18 cellular contexts compared by ENCODE assay signal in genomic region chr12:103824845-103825244, GRCh38. TPM values are rescaled to one million over a fixed set of nuclear protein-coding genes. Genes with fewer than 3 reads are reported as not detected.
DNase-seq lines count a peak whose midpoint lies in the region; ATAC-seq and TF ChIP-seq lines count a peak whose summit lies in the region.
"Had no signal": no experiment of that assay in that cellular context is flagged by ENCODE, and none has a peak within 500 bp of the region (broad histone marks: within the 10 kb centered on the region; RNA-seq: fewer than 3 reads in every experiment).

No MANE protein-coding gene starts in this region.

- H4K20me1 ChIP-seq in GM23248 (ENCODE audit: insufficient read depth) = no peaks in the 10 kb centered on the region
- 0 out of 2 replicates have a peak, but pooled peaks cover 18% of the 10 kb centered on the region for H4K20me1 ChIP-seq in PC-3 (ENCODE audit: low read length)

- H3K27me3 ChIP-seq in GM23248 (replicated peaks; ENCODE audit: insufficient read depth) (no peaks in the 10 kb centered on the region), PC-3 (ENCODE audit: low read length) (no peaks in the 10 kb centered on the region)

- H3K79me2 ChIP-seq in GM23248 (ENCODE audit: insufficient read depth) (peaks cover 79% of the 10 kb centered on the region), PC-3 (ENCODE audit: low read length) (peaks cover 97% of the 10 kb centered on the region)

- H3K4me1 ChIP-seq in GM23248 (ENCODE audit: insufficient read depth) = peaks cover 19% of the 10 kb centered on the region
- H3K4me1 ChIP-seq in PC-3 (ENCODE audit: insufficient read depth, low read length) = peaks cover 38% of the 10 kb centered on the region

- H3K9ac ChIP-seq in GM23248 (no peak overlapping the region), PC-3 (ENCODE audit: low read length) (no peak overlapping the region)
- H3K9ac ChIP-seq: KMS-11 had no signal

- H3K4me2 ChIP-seq in GM23248 (ENCODE audit: unreplicated experiment) = no peak overlapping the region
- 0 out of 2 replicates have a peak overlapping the region, but pooled peaks have one; percentile 5 for H3K4me2 ChIP-seq in PC-3 (ENCODE audit: low read length)
- H3K4me2 ChIP-seq: KMS-11 had no signal

- no peak for TF ChIP-seq CTCF in PC-3 (conservative IDR thresholded peaks at IDR 0.05; ENCODE audit: low read depth, low read length)
- TF ChIP-seq CTCF in fibroblast of mammary gland (conservative IDR thresholded peaks at IDR 0.05; ENCODE audit: control insufficient read depth, insufficient read depth, low read depth, low read length) = no peak
- no peak for TF ChIP-seq CTCF in omental fat pad (IDR thresholded peaks at IDR 0.05)
- TF ChIP-seq CTCF in endothelial cell (IDR thresholded peaks at IDR 0.05; ENCODE audit: unreplicated experiment) = no peak

- peak; percentile 29 for DNase-seq in GM23248
- no peak for DNase-seq in PC-3
- DNase-seq in fibroblast of mammary gland (ENCODE audit: low read depth) = peak; percentile 56
- DNase-seq in omental fat pad (ENCODE audit: low spot score) = no peak
- no peak for DNase-seq in activated T-helper 1 cell treated with anti-CD3 and anti-CD28 coated beads, Interleukin-12 subunit alpha, Interleukin-12 subunit beta, Interleukin-2, Interleukin-4 antibody, amounts not matched to agents 30 ng/mL and 10 ng/mL and 1 ng/mL, durations not matched to agents 14 hours and 24 hours and 36 hours (ENCODE audit: low spot score)
- no peak for DNase-seq in endothelial cell (ENCODE audit: low spot score)
- DNase-seq in stimulated activated CD4-positive, alpha-beta T cell treated with anti-CD3 and anti-CD28 coated beads, Interleukin-2, amount 100 ng/mL, for 48 hours = no peak
- DNase-seq: EL; NCI-H1092 treated with DMSO at 0.1 percent for 48 hours; NCI-H1694 treated with DMSO at 0.1 percent for 48 hours; NCI-H526 treated with DMSO at 0.1 percent for 48 hours; NK-92 treated with Interleukin-12 subunit alpha and Interleukin-12 subunit beta, amount 100 ng/mL, for 24 hours had no signal

- H3K4me3 ChIP-seq in GM23248 = no peak overlapping the region
- no peak overlapping the region for H3K4me3 ChIP-seq in PC-3 (ENCODE audit: low read length)
- H3K4me3 ChIP-seq in fibroblast of mammary gland (ENCODE audit: control insufficient read depth, low read depth, low read length) = no peak overlapping the region
- H3K4me3 ChIP-seq: HAP-1 had no signal

- no peak overlapping the region for H3K27ac ChIP-seq in GM23248
- 0 out of 2 replicates have a peak overlapping the region, but pooled peaks have one; percentile 10 for H3K27ac ChIP-seq in PC-3 (ENCODE audit: low read length)
- H3K27ac ChIP-seq: C4-2B, KMS-11, RWPE1 had no signal

- peaks cover 2% of the 10 kb centered on the region for H3K36me3 Mint-ChIP-seq in activated T-helper 1 cell treated with anti-CD3 and anti-CD28 coated beads, Interleukin-12 subunit alpha, Interleukin-12 subunit beta, Interleukin-2, Interleukin-4 antibody, amounts not matched to agents 30 ng/mL and 10 ng/mL and 1 ng/mL, durations not matched to agents 14 hours and 24 hours and 36 hours (ENCODE audit: low read depth)
- H3K36me3 Mint-ChIP-seq in endothelial cell (ENCODE audit: low read depth, unreplicated experiment) = no peaks in the 10 kb centered on the region

- H3K9me3 Mint-ChIP-seq in activated T-helper 1 cell treated with anti-CD3 and anti-CD28 coated beads, Interleukin-12 subunit alpha, Interleukin-12 subunit beta, Interleukin-2, Interleukin-4 antibody, amounts not matched to agents 30 ng/mL and 10 ng/mL and 1 ng/mL, durations not matched to agents 14 hours and 24 hours and 36 hours = peaks cover 7% of the 10 kb centered on the region
- no peaks in the 10 kb centered on the region for H3K9me3 Mint-ChIP-seq in endothelial cell (ENCODE audit: unreplicated experiment)

- intact Hi-C loops in PC-3 (cut with micrococcal nuclease) = loop anchor here (5.0 kb wide), 1 partner anchor 42 kb away; no protein-coding TSS in a partner anchor
- intact Hi-C loops in activated T-helper 1 cell treated with anti-CD3 and anti-CD28 coated beads, Interleukin-12 subunit alpha, Interleukin-12 subunit beta, Interleukin-2, Interleukin-4 antibody, amounts not matched to agents 30 ng/mL and 10 ng/mL and 1 ng/mL, durations not matched to agents 14 hours and 24 hours and 36 hours (cut with micrococcal nuclease) = no loop called here

- WGBS in GM23248 (ENCODE audit: low coverage in 1 of 2, low lambda C conversion rate in 2 of 2, missing lambda C conversion rate in 2 of 2), 2 experiments = 61 to 71% methylated on average over 3 of the region's 3 CpGs

- POLR2A ChIA-PET in PC-3 (lab: Charles Lee; ENCODE audit: unreplicated experiment) = no interaction called here

- H3K9me3 ChIP-seq in GM23248 (ENCODE audit: low read depth) (no peaks in the 10 kb centered on the region), PC-3 (ENCODE audit: low read length) (no peaks in the 10 kb centered on the region)
- H3K9me3 ChIP-seq: HAP-1 had no signal

- no peak overlapping the region for H3K27ac Mint-ChIP-seq in activated T-helper 1 cell treated with anti-CD3 and anti-CD28 coated beads, Interleukin-12 subunit alpha, Interleukin-12 subunit beta, Interleukin-2, Interleukin-4 antibody, amounts not matched to agents 30 ng/mL and 10 ng/mL and 1 ng/mL, durations not matched to agents 14 hours and 24 hours and 36 hours
- H3K27ac Mint-ChIP-seq in endothelial cell (ENCODE audit: unreplicated experiment) = no peak overlapping the region

- CTCF ChIA-PET in PC-3 (lab: Charles Lee) = no interaction called here

- peaks cover 14% of the 10 kb centered on the region for H3F3A ChIP-seq in GM23248 (ENCODE audit: insufficient read depth)
- H3F3A ChIP-seq in PC-3 (ENCODE audit: low read length, unreplicated experiment) = no peaks in the 10 kb centered on the region

- H3K36me3 ChIP-seq in GM23248 (ENCODE audit: low read depth) (no peaks in the 10 kb centered on the region), PC-3 (ENCODE audit: low read depth, low read length) (peaks cover 9% of the 10 kb centered on the region; the same call in 1 of the 2 replicates)
- H3K36me3 ChIP-seq: HAP-1 had no signal

- no peak overlapping the region for H3K4me3 Mint-ChIP-seq in activated T-helper 1 cell treated with anti-CD3 and anti-CD28 coated beads, Interleukin-12 subunit alpha, Interleukin-12 subunit beta, Interleukin-2, Interleukin-4 antibody, amounts not matched to agents 30 ng/mL and 10 ng/mL and 1 ng/mL, durations not matched to agents 14 hours and 24 hours and 36 hours
- H3K4me3 Mint-ChIP-seq in endothelial cell (ENCODE audit: unreplicated experiment) = no peak overlapping the region

- peaks cover 2% of the 10 kb centered on the region for H3K27me3 Mint-ChIP-seq in activated T-helper 1 cell treated with anti-CD3 and anti-CD28 coated beads, Interleukin-12 subunit alpha, Interleukin-12 subunit beta, Interleukin-2, Interleukin-4 antibody, amounts not matched to agents 30 ng/mL and 10 ng/mL and 1 ng/mL, durations not matched to agents 14 hours and 24 hours and 36 hours (ENCODE audit: insufficient read depth)
- H3K27me3 Mint-ChIP-seq in endothelial cell (ENCODE audit: unreplicated experiment) = no peaks in the 10 kb centered on the region

- H2AFZ ChIP-seq in GM23248 (no peak overlapping the region), PC-3 (ENCODE audit: low read length) (no peak overlapping the region)

- no TSS peak for BruUV-seq in PC-3 (replicated peaks; lab: Mats Ljungman, UMichigan)

- H3K4me1 Mint-ChIP-seq in activated T-helper 1 cell treated with anti-CD3 and anti-CD28 coated beads, Interleukin-12 subunit alpha, Interleukin-12 subunit beta, Interleukin-2, Interleukin-4 antibody, amounts not matched to agents 30 ng/mL and 10 ng/mL and 1 ng/mL, durations not matched to agents 14 hours and 24 hours and 36 hours (ENCODE audit: low read depth) = no peaks in the 10 kb centered on the region
- no peaks in the 10 kb centered on the region for H3K4me1 Mint-ChIP-seq in endothelial cell (ENCODE audit: unreplicated experiment)

- ATAC-seq in PC-3 (peak; percentile 39), omental fat pad (ENCODE audit: low FRiP score) (peak; percentile 53), HG02981 (IDR thresholded peaks at IDR 0.05; ENCODE audit: unreplicated experiment) (no peak)
- ATAC-seq: HepG2 had no signal

- H3K9me2 ChIP-seq in GM23248 (ENCODE audit: insufficient read depth) (no peaks in the 10 kb centered on the region), PC-3 (replicated peaks; ENCODE audit: low read length) (no peaks in the 10 kb centered on the region)

- in situ Hi-C loops in GM23248 (cut with MboI) = no loop called here

RNA-seq across cellular contexts. Expression of gene NT5DC3, which starts 16.2 kb away (rescaled TPM):
- total RNA-seq in GM23248 (2014; rRNA removed; shearing (Covaris generic)) = 4.3 and 5.2 TPM in 2 replicates
- polyA plus RNA-seq in GM23248 (2016; fragmentation: Nextera tagmentation; extraction: Ambion mirVana) = 3.2 and 3.4 TPM in 2 replicates
- total RNA-seq in PC-3 (2014; rRNA removed) = 14.9 and 15.7 TPM in 2 replicates
- 10 to 100 TPM in 1 of 4 donors, 1 to 10 TPM in 3; 4.1 to 10.2 (median 7.0) TPM for total RNA-seq in omental fat pad
- 13.2 and 14.2 TPM in 2 replicates for total RNA-seq in activated T-helper 1 cell treated with anti-CD3 and anti-CD28 coated beads, Interleukin-12 subunit alpha, Interleukin-12 subunit beta, Interleukin-2, Interleukin-4 antibody, amounts not matched to agents 30 ng/mL and 10 ng/mL and 1 ng/mL, durations not matched to agents 14 hours and 24 hours and 36 hours
- total RNA-seq in endothelial cell (ENCODE audit: unreplicated experiment) = 1.3 TPM

Comparison
In these comparisons a context has a peak if more than half of its experiments do, and no peak if none do; other contexts are left out.
1. DNase-seq: peak in GM23248 (single experiment) and fibroblast of mammary gland (single experiment); none in PC-3 (single experiment), omental fat pad (single experiment), activated T-helper 1 cell treated with anti-CD3 and anti-CD28 coated beads, Interleukin-12 subunit alpha, Interleukin-12 subunit beta, Interleukin-2, Interleukin-4 antibody, amounts not matched to agents 30 ng/mL and 10 ng/mL and 1 ng/mL, durations not matched to agents 14 hours and 24 hours and 36 hours (single experiment), endothelial cell (single experiment) and stimulated activated CD4-positive, alpha-beta T cell treated with anti-CD3 and anti-CD28 coated beads, Interleukin-2, amount 100 ng/mL, for 48 hours (0 of 2).